ENCODE assay signal across 13 cellular contexts in genomic region chr2:165815299-165815698, GRCh38.
DNase-seq lines count a peak whose midpoint lies in the region; ATAC-seq and TF ChIP-seq lines count a peak whose summit lies in the region.
"Had no signal": no experiment of that assay in that cellular context is flagged by ENCODE, and none has a peak within 500 bp of the region (broad histone marks: within the 10 kb centered on the region; RNA-seq: fewer than 3 reads in every experiment).

No MANE protein-coding gene starts in this region.

- H3K9me3 ChIP-seq in DOHH2 (ENCODE audit: control insufficient read depth, insufficient read depth, low read length) = no peaks in the 10 kb centered on the region
- no peaks in the 10 kb centered on the region for H3K9me3 ChIP-seq in MM.1S (replicated peaks; ENCODE audit: insufficient read depth, low read length)
- H3K9me3 ChIP-seq: tibial nerve had no signal

- H3K27me3 ChIP-seq in DOHH2 (ENCODE audit: control insufficient read depth, low read length) (no peaks in the 10 kb centered on the region), MM.1S (replicated peaks; ENCODE audit: insufficient read depth, low read length) (no peaks in the 10 kb centered on the region)
- H3K27me3 ChIP-seq: tibial nerve had no signal

- peak overlapping the region; percentile 83 for H3K27ac ChIP-seq in DOHH2 (ENCODE audit: low read depth, low read length)
- H3K27ac ChIP-seq in MM.1S (ENCODE audit: low read length) = peak overlapping the region; percentile 15; the same call in 1 of the 2 replicates
- H3K27ac ChIP-seq: tibial nerve had no signal

- H2AFZ ChIP-seq in MM.1S (ENCODE audit: low read length) = no peak overlapping the region

- H3K79me2 ChIP-seq in DOHH2 (ENCODE audit: control insufficient read depth, low read length) (no peaks in the 10 kb centered on the region), MM.1S (ENCODE audit: low read length) (no peaks in the 10 kb centered on the region)

- DNase-seq in MM.1S (no peak), NCI-H1417 (lab: John Stamatoyannopoulos, UW) (no peak), T-helper 2 cell (no peak), C1 segment of cervical spinal cord (lab: John Stamatoyannopoulos, UW) (no peak)
- no peak for DNase-seq in NK-92 treated with Interleukin-12 subunit alpha and Interleukin-12 subunit beta, amount 100 ng/mL, for 24 hours (lab: John Stamatoyannopoulos, UW)
- DNase-seq: activated CD4-positive, alpha-beta T cell treated with anti-CD3 and anti-CD28 coated beads, Interleukin-2, amount 50 U/mL, for 4 hours; naive thymus-derived CD8-positive, alpha-beta T cell; NCI-H1105; T-helper 1 cell had no signal

- TF ChIP-seq CTCF in DOHH2 (IDR thresholded peaks at IDR 0.05; ENCODE audit: low read depth, low read length, poor library complexity, severe bottlenecking) (no peak), MM.1S (IDR thresholded peaks at IDR 0.05; ENCODE audit: low read length) (no peak)

- H3F3A ChIP-seq in DOHH2 (ENCODE audit: control insufficient read depth, insufficient read depth) (peaks cover 4% of the 10 kb centered on the region; the same call in 1 of the 2 replicates), MM.1S (ENCODE audit: insufficient read depth, low read length) (no peaks in the 10 kb centered on the region)

- peaks cover 42% of the 10 kb centered on the region for H3K4me1 ChIP-seq in DOHH2 (ENCODE audit: control insufficient read depth, low read length)
- H3K4me1 ChIP-seq in MM.1S (ENCODE audit: low read length) = no peaks in the 10 kb centered on the region

- H3K4me2 ChIP-seq in DOHH2 (ENCODE audit: low read length) (peak overlapping the region; percentile 72), MM.1S (ENCODE audit: low read depth, low read length) (no peak overlapping the region)

- H3K36me3 ChIP-seq in DOHH2 (ENCODE audit: control insufficient read depth, low read length) = peaks cover 6% of the 10 kb centered on the region; the same call in 1 of the 2 replicates
- no peaks in the 10 kb centered on the region for H3K36me3 ChIP-seq in MM.1S (replicated peaks; ENCODE audit: insufficient read depth, low read length)
- H3K36me3 ChIP-seq: tibial nerve had no signal

- ATAC-seq in GM19455 (IDR thresholded peaks at IDR 0.05; ENCODE audit: unreplicated experiment) (peak; percentile 39), HG02870 (IDR thresholded peaks at IDR 0.05; ENCODE audit: unreplicated experiment) (peak; percentile 71)
- ATAC-seq: naive thymus-derived CD8-positive, alpha-beta T cell had no signal

- H3K4me3 ChIP-seq in DOHH2 (ENCODE audit: low read length) = peak overlapping the region; percentile 55
- H3K4me3 ChIP-seq in MM.1S (ENCODE audit: low read length) = no peak overlapping the region
- H3K4me3 ChIP-seq: tibial nerve had no signal

- no peaks in the 10 kb centered on the region for H3K9me2 ChIP-seq in DOHH2 (replicated peaks; ENCODE audit: control insufficient read depth, low read length)
- no peaks in the 10 kb centered on the region for H3K9me2 ChIP-seq in MM.1S (replicated peaks; ENCODE audit: insufficient read depth, low read length)

- H3K9ac ChIP-seq in MM.1S (ENCODE audit: low read length) = no peak overlapping the region

- H4K20me1 ChIP-seq in DOHH2 (ENCODE audit: control insufficient read depth, insufficient read depth, low read depth, low read length) (no peaks in the 10 kb centered on the region), MM.1S (ENCODE audit: insufficient read depth, low read length) (no peaks in the 10 kb centered on the region)
